ENCODE assay signal across 18 cellular contexts in the genomic region with DNA sequence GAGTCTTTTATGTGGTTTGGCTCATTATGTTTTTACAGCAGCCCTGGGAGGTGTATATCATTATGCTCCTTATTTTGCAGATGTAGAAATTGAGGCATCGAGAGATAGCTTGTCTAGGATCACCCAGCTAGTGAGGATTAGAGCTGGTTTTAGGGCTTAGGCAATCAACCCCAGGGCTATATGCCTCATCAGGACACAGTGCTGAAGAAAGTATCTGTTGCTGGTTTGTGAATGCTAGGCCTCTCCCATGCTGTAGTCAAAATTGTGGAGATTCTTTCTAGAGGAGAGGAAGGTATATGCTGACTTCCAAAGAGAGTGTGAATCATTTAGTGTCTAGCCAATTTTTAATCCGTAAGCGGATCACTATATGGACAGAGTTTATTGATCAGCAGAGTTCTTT.
"Had no signal": no experiment of that assay in that cellular context is flagged by ENCODE, and none has a peak within 500 bp of the region (broad histone marks: within the 10 kb centered on the region; RNA-seq: fewer than 3 reads in every experiment).

No MANE protein-coding gene starts in this region.

- H3K4me1 ChIP-seq: neural progenitor cell, sigmoid colon, upper lobe of right lung had no signal

- H3K4me1 Mint-ChIP-seq: activated naive CD8-positive, alpha-beta T cell treated with anti-CD3 and anti-CD28 coated beads, Interleukin-2, amount 10 ng/mL, durations not matched to agents 7 days and 5 days; naive thymus-derived CD4-positive, alpha-beta T cell; neural progenitor cell had no signal

- H3K27ac ChIP-seq: cardiac muscle cell, epithelial cell of prostate, neural progenitor cell, sigmoid colon, upper lobe of right lung had no signal

- DNase-seq: activated naive CD4-positive, alpha-beta T cell treated with Interleukin-2 at 50 U/mL for 16 hours; activated naive CD8-positive, alpha-beta T cell treated with anti-CD3 and anti-CD28 coated beads, Interleukin-2, amount 10 ng/mL, durations not matched to agents 7 days and 5 days; activated T-cell treated with anti-CD3 and anti-CD28 coated beads, Interleukin-2, amount 50 U/mL, for 48 hours; amygdala; cortex of kidney; endodermal cell; naive thymus-derived CD4-positive, alpha-beta T cell; posterior cingulate gyrus; sigmoid colon; stimulated activated CD4-positive, alpha-beta T cell treated with anti-CD3 and anti-CD28 coated beads, Interleukin-2, amount 100 ng/mL, for 48 hours; stimulated activated naive CD4-positive, alpha-beta T cell treated with Interleukin-2 at 50 U/mL for 16 hours; T-helper 1 cell; upper lobe of right lung had no signal

- H3K9me3 ChIP-seq: sigmoid colon, upper lobe of right lung had no signal

- H3K36me3 Mint-ChIP-seq: activated naive CD8-positive, alpha-beta T cell treated with anti-CD3 and anti-CD28 coated beads, Interleukin-2, amount 10 ng/mL, durations not matched to agents 7 days and 5 days; naive thymus-derived CD4-positive, alpha-beta T cell; neural progenitor cell had no signal

- H3K27ac Mint-ChIP-seq: activated naive CD8-positive, alpha-beta T cell treated with anti-CD3 and anti-CD28 coated beads, Interleukin-2, amount 10 ng/mL, durations not matched to agents 7 days and 5 days; endodermal cell; naive thymus-derived CD4-positive, alpha-beta T cell; neural progenitor cell had no signal

- H3K4me3 ChIP-seq: cardiac muscle cell, lung, neural progenitor cell, sigmoid colon, upper lobe of right lung had no signal

- H3K4me3 Mint-ChIP-seq: activated naive CD8-positive, alpha-beta T cell treated with anti-CD3 and anti-CD28 coated beads, Interleukin-2, amount 10 ng/mL, durations not matched to agents 7 days and 5 days; endodermal cell; naive thymus-derived CD4-positive, alpha-beta T cell; neural progenitor cell had no signal

- H3K36me3 ChIP-seq: cardiac muscle cell, neural progenitor cell, sigmoid colon, upper lobe of right lung had no signal

- H3K9me3 Mint-ChIP-seq: activated naive CD8-positive, alpha-beta T cell treated with anti-CD3 and anti-CD28 coated beads, Interleukin-2, amount 10 ng/mL, durations not matched to agents 7 days and 5 days; endodermal cell; neural progenitor cell had no signal

- ATAC-seq: left lobe of liver; naive thymus-derived CD4-positive, alpha-beta T cell; upper lobe of right lung had no signal

- H3K27me3 ChIP-seq: cardiac muscle cell, neural progenitor cell, sigmoid colon, upper lobe of right lung had no signal
